8 cellular contexts compared by ENCODE assay signal in the genomic region with DNA sequence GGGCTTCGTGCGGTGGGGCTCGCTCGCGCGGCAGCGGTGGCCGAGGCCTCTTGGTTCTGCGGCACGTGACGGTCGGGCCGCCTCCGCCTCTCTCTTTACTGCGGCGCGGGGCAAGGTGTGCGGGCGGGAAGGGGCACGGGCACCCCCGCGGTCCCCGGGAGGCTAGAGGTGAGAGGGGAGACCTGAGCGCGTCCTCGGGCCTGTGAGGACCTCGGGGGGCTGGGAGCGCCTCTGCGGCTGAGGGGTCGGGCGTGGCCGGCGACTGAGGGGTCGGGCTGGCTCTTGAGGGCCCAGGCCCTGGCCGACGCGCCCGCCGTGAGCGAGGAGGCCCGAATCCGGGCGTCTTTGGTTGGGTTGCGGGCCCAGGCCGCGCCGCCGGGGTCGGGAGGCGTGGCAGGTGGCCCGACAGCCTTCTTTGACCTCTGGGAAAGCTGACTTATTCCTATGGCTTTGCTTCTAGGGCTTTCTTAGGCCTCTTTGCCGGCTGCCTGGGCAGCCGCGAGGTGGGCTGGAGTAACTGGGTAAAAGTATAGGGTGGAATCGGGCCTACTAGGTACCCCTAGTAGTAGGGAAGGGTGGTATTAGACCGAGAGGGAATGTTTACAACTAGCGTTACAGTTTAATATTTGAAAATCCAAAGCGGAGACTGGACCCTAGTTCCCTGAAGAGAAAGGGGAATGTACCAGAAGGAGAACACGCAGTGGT. TPM values are rescaled to one million over a fixed set of nuclear protein-coding genes. Genes with fewer than 3 reads are reported as not detected.
DNase-seq lines count a peak whose midpoint lies in the region; ATAC-seq and TF ChIP-seq lines count a peak whose summit lies in the region.

CANX (plus strand) TSS at position 33 of the 705 bp plus-strand sequence. CDS start 6,715 bp downstream, outside the sequence.

- intact Hi-C loops in aorta (cut with DNase I): loop anchor here (2.0 kb wide), 2 partner anchors 20 to 34 kb away; partner anchors contain the start of gene MAML1 (in 2 of the 2)

- H3K9ac ChIP-seq in endocrine pancreas (ENCODE audit: control insufficient read depth, insufficient read depth, low read length): peak within 1 kb of the TSS; percentile 84

- H3K9me3 ChIP-seq in endocrine pancreas (ENCODE audit: control insufficient read depth, low read length) (no peaks in the 10 kb centered on the region), aorta (ENCODE audit: control insufficient read depth, low read length) (no peaks in the 10 kb centered on the region)

- H3K36me3 ChIP-seq in endocrine pancreas (ENCODE audit: control insufficient read depth, insufficient read depth, low read length) (no peaks in the 10 kb centered on the region), aorta (ENCODE audit: control insufficient read depth in 1 of 2, insufficient read depth in 2 of 2, low read length in 1 of 2) (no peaks in the 10 kb centered on the region)

- no peaks in the 10 kb centered on the region for H3K27me3 ChIP-seq in endocrine pancreas (ENCODE audit: control insufficient read depth, insufficient read depth, low read length)
- no peaks in the 10 kb centered on the region for H3K27me3 ChIP-seq in aorta (ENCODE audit: control insufficient read depth in 1 of 2, insufficient read depth in 2 of 2, low read length in 1 of 2)

- peak; percentile 57 for DNase-seq in AG08396 (ENCODE audit: low spot score)
- DNase-seq in mucosa of gallbladder (ENCODE audit: low spot score): no peak
- no peak for DNase-seq in aorta
- no peak for DNase-seq in NCI-H510A treated with DMSO at 0.1 percent for 48 hours (lab: John Stamatoyannopoulos, UW)

- peak within 1 kb of the TSS; percentile 61 to 74 for H3K27ac ChIP-seq in aorta (ENCODE audit: low read depth in 1 of 2, low read length in 2 of 2)

- H3K4me1 ChIP-seq in endocrine pancreas (ENCODE audit: control insufficient read depth, insufficient read depth, low read length) (peaks cover 5% of the 10 kb centered on the region), aorta (ENCODE audit: control insufficient read depth in 1 of 2, insufficient read depth in 2 of 2, low read length in 2 of 2) (no peaks in the 10 kb centered on the region)

- WGBS in aorta, 2 donors: 0% methylated on average over 44 to 59 of the region's 59 CpGs

- ATAC-seq in GM19455 (IDR thresholded peaks at IDR 0.05; ENCODE audit: unreplicated experiment): peak; percentile 12
- ATAC-seq in aorta (ENCODE audit: low FRiP score): no peak
- no peak for ATAC-seq in GM19035 (IDR thresholded peaks at IDR 0.05; ENCODE audit: unreplicated experiment)

- H3K4me3 ChIP-seq in endocrine pancreas (ENCODE audit: control insufficient read depth, insufficient read depth, low read length): peak within 1 kb of the TSS; percentile 89
- peak within 1 kb of the TSS; percentile 46 to 87 for H3K4me3 ChIP-seq in aorta (ENCODE audit: low read length in 2 of 2)

TF ChIP-seq in PFSK-1, 5 proteins besides CTCF, POLR2A, EP300 and RAD21:
- TF ChIP-seq TAF1 (IDR thresholded peaks at IDR 0.05; ENCODE audit: borderline replicate concordance, insufficient read depth, low read length) (peak; percentile 69; the same call in 1 of the 2 replicates), FOXP2 (optimal IDR thresholded peaks at IDR 0.05; ENCODE audit: borderline replicate concordance, extremely low read depth, extremely low read length, insufficient read depth) (peak; percentile 46), SIN3A (IDR thresholded peaks at IDR 0.05; ENCODE audit: borderline replicate concordance, insufficient read depth, low read length) (peak; percentile 89), POLR2AphosphoS5 (IDR thresholded peaks at IDR 0.05; ENCODE audit: low read depth, low read length) (no peak; the same call in 1 of the 2 replicates)
- TF ChIP-seq, protein P1, sequence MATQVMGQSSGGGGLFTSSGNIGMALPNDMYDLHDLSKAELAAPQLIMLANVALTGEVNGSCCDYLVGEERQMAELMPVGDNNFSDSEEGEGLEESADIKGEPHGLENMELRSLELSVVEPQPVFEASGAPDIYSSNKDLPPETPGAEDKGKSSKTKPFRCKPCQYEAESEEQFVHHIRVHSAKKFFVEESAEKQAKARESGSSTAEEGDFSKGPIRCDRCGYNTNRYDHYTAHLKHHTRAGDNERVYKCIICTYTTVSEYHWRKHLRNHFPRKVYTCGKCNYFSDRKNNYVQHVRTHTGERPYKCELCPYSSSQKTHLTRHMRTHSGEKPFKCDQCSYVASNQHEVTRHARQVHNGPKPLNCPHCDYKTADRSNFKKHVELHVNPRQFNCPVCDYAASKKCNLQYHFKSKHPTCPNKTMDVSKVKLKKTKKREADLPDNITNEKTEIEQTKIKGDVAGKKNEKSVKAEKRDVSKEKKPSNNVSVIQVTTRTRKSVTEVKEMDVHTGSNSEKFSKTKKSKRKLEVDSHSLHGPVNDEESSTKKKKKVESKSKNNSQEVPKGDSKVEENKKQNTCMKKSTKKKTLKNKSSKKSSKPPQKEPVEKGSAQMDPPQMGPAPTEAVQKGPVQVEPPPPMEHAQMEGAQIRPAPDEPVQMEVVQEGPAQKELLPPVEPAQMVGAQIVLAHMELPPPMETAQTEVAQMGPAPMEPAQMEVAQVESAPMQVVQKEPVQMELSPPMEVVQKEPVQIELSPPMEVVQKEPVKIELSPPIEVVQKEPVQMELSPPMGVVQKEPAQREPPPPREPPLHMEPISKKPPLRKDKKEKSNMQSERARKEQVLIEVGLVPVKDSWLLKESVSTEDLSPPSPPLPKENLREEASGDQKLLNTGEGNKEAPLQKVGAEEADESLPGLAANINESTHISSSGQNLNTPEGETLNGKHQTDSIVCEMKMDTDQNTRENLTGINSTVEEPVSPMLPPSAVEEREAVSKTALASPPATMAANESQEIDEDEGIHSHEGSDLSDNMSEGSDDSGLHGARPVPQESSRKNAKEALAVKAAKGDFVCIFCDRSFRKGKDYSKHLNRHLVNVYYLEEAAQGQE (IDR thresholded peaks at IDR 0.05; ENCODE audit: insufficient read depth in 1 of 2, low read depth in 2 of 2, low read length in 2 of 2): 0 out of 4 replicates have a peak, but pooled peaks of 1 of the 2 experiments have one; percentile 23

RNA-seq across cellular contexts. Expression of gene CANX, which starts in this region (rescaled TPM):
- polyA plus RNA-seq in PFSK-1 (2012; ENCODE audit: insufficient read length, low read depth): 1,134 TPM
- total RNA-seq in mucosa of gallbladder (696 TPM), aorta (100 to 1,000 TPM; 511 to 514 TPM)
- polyA plus RNA-seq in aorta: 100 to 1,000 TPM; 143 to 182 TPM
